8 cellular contexts compared by ENCODE assay signal in genomic region chr1:234970731-234971476, GRCh38.
DNase-seq lines count a peak whose midpoint lies in the region; ATAC-seq and TF ChIP-seq lines count a peak whose summit lies in the region.

No MANE protein-coding gene starts in this region.

- WGBS in testis, 2 donors, result 26 to 32% methylated on average over 12 of the region's 12 CpGs

- no peaks in the 10 kb centered on the region for H3K27me3 ChIP-seq in testis

- no peaks in the 10 kb centered on the region for H3K36me3 ChIP-seq in testis (ENCODE audit: low read depth, missing control alignments)

- no peaks in the 10 kb centered on the region for H3K9me3 ChIP-seq in testis

- TF ChIP-seq CTCF in testis (IDR thresholded peaks at IDR 0.05), result no peak

- DNase-seq in DMS79 treated with DMSO at 0.1 percent for 48 hours (lab: John Stamatoyannopoulos, UW), result peak; percentile 95
- peak; percentile 32 for DNase-seq in SK-N-DZ (ENCODE audit: low spot score)
- peak; percentile 55 for DNase-seq in ecto neural progenitor cell (ENCODE audit: low spot score)
- peak; percentile 57 to 61 for DNase-seq in lung microvascular endothelial cell (ENCODE audit: low read depth in 2 of 2)
- peak; percentile 81 for DNase-seq in testis
- no peak for DNase-seq in GF-D8 (lab: John Stamatoyannopoulos, UW)

- H3K4me1 ChIP-seq in testis, result peaks cover 15% of the 10 kb centered on the region

- intact Hi-C loops in testis (cut with DNase I; ENCODE audit: low total_unique reads), result loop anchor here (10.0 kb wide), 1 partner anchor 356 kb away; the partner anchor contains the start of gene IRF2BP2

- ATAC-seq in HG03097 (IDR thresholded peaks at IDR 0.05; ENCODE audit: low FRiP score, unreplicated experiment), result peak; percentile 29
- ATAC-seq in HG03045 (IDR thresholded peaks at IDR 0.05; ENCODE audit: unreplicated experiment), result no peak

- TF ChIP-seq POLR2A in testis (IDR thresholded peaks at IDR 0.05), result no peak

- no peak overlapping the region for H3K4me3 ChIP-seq in testis

- peak overlapping the region; percentile 75 to 87 for H3K27ac ChIP-seq in testis
